8 cellular contexts compared by ENCODE assay signal in the genomic region with DNA sequence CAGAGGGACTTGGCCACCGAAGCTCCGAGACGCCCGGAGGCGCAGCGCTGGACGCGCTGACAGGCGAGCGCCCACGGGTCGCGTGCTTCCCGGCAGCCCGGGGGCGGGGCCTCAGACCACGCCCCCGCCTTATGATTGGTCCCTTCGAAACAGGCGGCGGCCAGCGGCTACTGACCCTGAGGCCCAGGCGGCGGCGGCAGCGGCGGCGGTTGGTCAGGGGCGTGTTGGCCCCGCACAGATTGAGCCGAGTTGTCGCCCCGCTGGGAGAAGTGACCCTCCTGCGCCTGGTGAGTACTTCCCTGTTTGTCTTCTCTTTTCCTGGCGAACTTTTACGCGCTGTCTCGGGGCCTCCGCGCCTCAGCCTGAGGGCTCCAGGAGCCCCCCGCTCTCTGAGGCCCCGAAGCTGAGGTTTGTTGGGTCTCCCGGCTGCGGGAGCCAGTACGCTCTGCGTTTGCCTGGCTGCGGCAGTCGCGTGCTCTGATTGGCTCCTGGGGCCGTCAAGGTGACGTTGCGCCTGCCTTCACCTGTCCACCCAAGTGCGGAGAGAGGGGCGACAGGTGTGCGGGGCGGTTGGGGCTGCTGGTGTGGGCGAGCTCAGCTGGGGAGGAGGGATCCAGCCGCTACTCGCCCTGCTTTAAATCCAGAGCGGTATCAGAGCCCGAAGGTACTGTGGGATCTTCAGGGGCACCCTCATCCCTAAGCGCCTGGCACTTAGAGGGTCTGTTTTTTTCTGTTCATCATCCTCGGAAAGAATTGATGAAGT. TPM values are rescaled to one million over a fixed set of nuclear protein-coding genes. Genes with fewer than 3 reads are reported as not detected.
DNase-seq lines count a peak whose midpoint lies in the region; ATAC-seq, FAIRE-seq and TF ChIP-seq lines count a peak whose summit lies in the region.

A gene (plus strand): TSS at position 186 of the 763 bp plus-strand sequence. CDS start 21,221 bp downstream, outside the sequence.

- H3K9me3 ChIP-seq in gastroesophageal sphincter, result no peaks in the 10 kb centered on the region

- peaks cover 3% of the 10 kb centered on the region for H3K27me3 ChIP-seq in gastroesophageal sphincter

- no peaks in the 10 kb centered on the region for H3K36me3 Mint-ChIP-seq in activated naive CD4-positive, alpha-beta T cell treated with anti-CD3 and anti-CD28 coated beads, Interleukin-2, amount 10 ng/mL, durations not matched to agents 7 days and 5 days
- peaks cover 6% of the 10 kb centered on the region for H3K36me3 Mint-ChIP-seq in neural crest cell (ENCODE audit: low read depth)

- H3K36me3 ChIP-seq in gastroesophageal sphincter, result no peaks in the 10 kb centered on the region

- peaks cover 28% of the 10 kb centered on the region for H3K27me3 Mint-ChIP-seq in activated naive CD4-positive, alpha-beta T cell treated with anti-CD3 and anti-CD28 coated beads, Interleukin-2, amount 10 ng/mL, durations not matched to agents 7 days and 5 days
- H3K27me3 Mint-ChIP-seq in neural crest cell (ENCODE audit: low read depth), result peaks cover 3% of the 10 kb centered on the region

- WGBS in gastroesophageal sphincter (ENCODE audit: low coverage in 1 of 2), 2 donors, result 0% methylated on average over 1 of the region's 63 CpGs; no CpG with 5 or more reads in 1 of the 2 donors

- FAIRE-seq in RCC 7860 (lab: Jason Lieb, UNC), result peak; percentile 8

- DNase-seq in DMS79 (lab: John Stamatoyannopoulos, UW) (peak; percentile 68), HuH-7.5 (ENCODE audit: low spot score) (peak; percentile 74), RCC 7860 (ENCODE audit: low spot score) (peak; percentile 81), neural crest cell (ENCODE audit: low read depth, low spot score) (peak; percentile 86), substantia nigra (lab: John Stamatoyannopoulos, UW) (peak; percentile 8 to 89 (median 72))
- DNase-seq in activated naive CD4-positive, alpha-beta T cell treated with anti-CD3 and anti-CD28 coated beads, Interleukin-2, amount 10 ng/mL, durations not matched to agents 7 days and 5 days, result peak; percentile 80

- H3K27ac Mint-ChIP-seq in activated naive CD4-positive, alpha-beta T cell treated with anti-CD3 and anti-CD28 coated beads, Interleukin-2, amount 10 ng/mL, durations not matched to agents 7 days and 5 days, result no peak within 1 kb of the TSS
- H3K27ac Mint-ChIP-seq in neural crest cell (ENCODE audit: unreplicated experiment), result peak within 1 kb of the TSS; percentile 99

- no peaks in the 10 kb centered on the region for H3K9me3 Mint-ChIP-seq in activated naive CD4-positive, alpha-beta T cell treated with anti-CD3 and anti-CD28 coated beads, Interleukin-2, amount 10 ng/mL, durations not matched to agents 7 days and 5 days
- H3K9me3 Mint-ChIP-seq in neural crest cell, result no peaks in the 10 kb centered on the region

- TF ChIP-seq POLR2A in gastroesophageal sphincter (IDR thresholded peaks at IDR 0.05), result peak; percentile 35 to 44

- no peak for TF ChIP-seq EP300 in gastroesophageal sphincter (IDR thresholded peaks at IDR 0.05)

- H3K4me1 ChIP-seq in gastroesophageal sphincter, result peaks cover 0 to 18% (median 10%) of the 10 kb centered on the region in 3 donors

- H3K4me1 Mint-ChIP-seq in activated naive CD4-positive, alpha-beta T cell treated with anti-CD3 and anti-CD28 coated beads, Interleukin-2, amount 10 ng/mL, durations not matched to agents 7 days and 5 days, result peaks cover 16% of the 10 kb centered on the region
- peaks cover 22% of the 10 kb centered on the region for H3K4me1 Mint-ChIP-seq in neural crest cell

- peak within 1 kb of the TSS; percentile 51 to 69 for H3K4me3 ChIP-seq in gastroesophageal sphincter

- TF ChIP-seq CTCF in gastroesophageal sphincter (IDR thresholded peaks at IDR 0.05) (no peak), neural crest cell (conservative IDR thresholded peaks at IDR 0.05) (no peak)

- H3K27ac ChIP-seq in gastroesophageal sphincter (peak within 1 kb of the TSS in 3 of 4 donors; percentile 68 to 79 (median 76)), substantia nigra (ENCODE audit: low read depth, low read length, poor library complexity, severe bottlenecking) (peak within 1 kb of the TSS; percentile 63)

- H3K4me3 Mint-ChIP-seq in activated naive CD4-positive, alpha-beta T cell treated with anti-CD3 and anti-CD28 coated beads, Interleukin-2, amount 10 ng/mL, durations not matched to agents 7 days and 5 days, result peak within 1 kb of the TSS; percentile 90
- peak within 1 kb of the TSS; percentile 96 for H3K4me3 Mint-ChIP-seq in neural crest cell

- CTCF ChIA-PET in activated naive CD4-positive, alpha-beta T cell treated with anti-CD3 and anti-CD28 coated beads, Interleukin-2, amount 10 ng/mL, durations not matched to agents 7 days and 5 days (lab: Charles Lee), result no interaction called here

- ATAC-seq in GM21576 (IDR thresholded peaks at IDR 0.05; ENCODE audit: unreplicated experiment) (peak; percentile 98), gastroesophageal sphincter (peak; percentile 98)

RNA-seq across cellular contexts. Expression of the gene that starts here (rescaled TPM):
- total RNA-seq in gastroesophageal sphincter (1 to 10 TPM; 2.5 to 6.5 (median 3.6) TPM), neural crest cell (34.1 and 36.2 TPM in 2 replicates)

Comparison
In these comparisons a context has a peak if more than half of its experiments do, and no peak if none do; other contexts are left out.
1. Peak in every context shown above with its lines: DNase-seq, ATAC-seq, H3K4me3 ChIP-seq and H3K27ac ChIP-seq.